In the genomic region with DNA sequence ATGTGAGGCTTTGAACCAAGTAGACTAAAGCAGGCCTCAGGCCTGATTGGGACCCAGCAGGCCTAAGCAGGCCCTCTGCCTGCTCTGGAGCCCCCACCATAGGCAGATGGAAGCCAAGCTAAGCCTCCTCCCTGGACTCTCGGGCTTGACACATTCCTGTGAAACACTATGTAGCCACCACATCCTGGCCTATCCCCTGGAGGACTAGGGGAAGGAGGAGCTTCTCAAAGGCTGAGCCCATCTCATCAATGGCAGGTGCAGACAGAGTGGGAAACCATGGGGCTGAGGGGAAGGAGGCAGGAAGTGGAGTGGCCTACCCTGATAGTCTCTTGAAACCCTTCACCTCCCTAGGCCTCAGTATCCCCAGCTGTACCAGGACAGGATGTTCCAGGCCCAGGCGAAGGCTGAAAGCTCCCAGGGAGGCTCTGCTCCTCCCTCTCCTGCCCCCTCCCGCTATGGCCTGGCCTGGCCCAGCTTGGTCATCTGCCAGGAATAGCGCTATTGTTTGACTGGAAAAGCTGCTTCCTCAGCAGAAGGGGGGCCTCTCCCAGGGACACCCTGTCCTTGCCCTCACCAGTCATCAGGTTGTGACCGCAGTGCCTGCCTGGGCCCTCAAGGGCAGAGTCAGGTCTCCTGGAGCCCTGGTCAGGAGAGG, we compare ENCODE assay signal across 8 cellular contexts. TPM values are rescaled to one million over a fixed set of nuclear protein-coding genes. Genes with fewer than 3 reads are reported as not detected.
A peak's percentile ranks its signal among the peaks of the same experiment; 100 is the strongest.
DNase-seq lines count a peak whose midpoint lies in the region; ATAC-seq and TF ChIP-seq lines count a peak whose summit lies in the region.

No MANE protein-coding gene starts in this region.

- ATAC-seq in HG02678 (IDR thresholded peaks at IDR 0.05; ENCODE audit: unreplicated experiment) (no peak), GM19452 (IDR thresholded peaks at IDR 0.05; ENCODE audit: unreplicated experiment) (no peak)

- no peaks in the 10 kb centered on the region for H3K36me3 ChIP-seq in breast epithelium

- in situ Hi-C loops in GM13976 (cut with MboI; ENCODE audit: low sequenced_read_pairs, unreplicated experiment), result no loop called here

- H3K9me3 ChIP-seq in breast epithelium, result no peaks in the 10 kb centered on the region

- H3K27me3 ChIP-seq in breast epithelium, result no peaks in the 10 kb centered on the region

- intact Hi-C loops in breast epithelium (cut with DNase I; ENCODE audit: low total_unique reads), result no loop called here

- H3K4me3 ChIP-seq in breast epithelium, result peak overlapping the region in 2 of 3 donors; percentile 92 to 94
- H3K4me3 ChIP-seq in skin epidermis, result no peak overlapping the region

- peak overlapping the region; percentile 96 to 98 for H3K27ac ChIP-seq in breast epithelium
- H3K27ac ChIP-seq in skin epidermis, result peak overlapping the region in 20 of 21 experiments; percentile 22 to 94 (median 84)

- DNase-seq in Daoy (ENCODE audit: low read depth) (peak; percentile 78), NCI-H345 treated with DMSO at 0.1 percent for 48 hours (lab: John Stamatoyannopoulos, UW; ENCODE audit: unreplicated experiment) (peak; percentile 14), breast epithelium (ENCODE audit: low spot score in 2 of 2) (peak; percentile 95), inferior parietal cortex (ENCODE audit: extremely low spot score) (peak; percentile 82), GM13976 (ENCODE audit: low spot score) (no peak)

- no peak for TF ChIP-seq POLR2A in breast epithelium (IDR thresholded peaks at IDR 0.05)

- peaks cover 16 to 28% of the 10 kb centered on the region in 2 donors for H3K4me1 ChIP-seq in breast epithelium

- TF ChIP-seq CTCF in breast epithelium (IDR thresholded peaks at IDR 0.05) (peak in 1 of 3 donors; percentile 20), GM13976 (IDR thresholded peaks at IDR 0.05; ENCODE audit: borderline replicate concordance, control extremely low read depth, extremely low read depth, insufficient read depth, missing control alignments) (no peak)

RNA-seq across cellular contexts. Expression of gene CASTOR1, which starts 1.5 kb away (rescaled TPM):
- total RNA-seq in Daoy (2014; rRNA removed; shearing (Covaris generic)), result 5.9 and 10.3 TPM in 2 replicates
- total RNA-seq in breast epithelium, result 10 to 100 TPM; 15.5 to 26.6 (median 20.6) TPM

RNA-seq across cellular contexts. Expression of gene OSM, which starts 24.2 kb away (rescaled TPM):
- 0.06 TPM in 1 of 2 replicates, not detected in the other for total RNA-seq in Daoy (2014; rRNA removed; shearing (Covaris generic))
- total RNA-seq in breast epithelium, result 1 to 10 TPM; 1.3 to 2.5 (median 1.3) TPM

RNA-seq across cellular contexts. Expression of gene TBC1D10A, which starts 35.9 kb away (rescaled TPM):
- total RNA-seq in Daoy (2014; rRNA removed; shearing (Covaris generic)), result 20.8 and 35.5 TPM in 2 replicates
- 10 to 100 TPM; 25.0 to 50.1 (median 32.4) TPM for total RNA-seq in breast epithelium

RNA-seq across cellular contexts. Expression of gene LIF, which starts 44.2 kb away (rescaled TPM):
- total RNA-seq in Daoy (2014; rRNA removed; shearing (Covaris generic)), result 33.3 and 35.2 TPM in 2 replicates
- total RNA-seq in breast epithelium, result 1 to 10 TPM; 1.4 to 9.5 (median 1.6) TPM

Comparison
In these comparisons a context has a peak if more than half of its experiments do, and no peak if none do; other contexts are left out.
1. H3K4me3 ChIP-seq: peak in breast epithelium (2 of 3); none in skin epidermis (0 of 7).